23 cellular contexts compared by ENCODE assay signal in genomic region chr5:131754363-131754762, GRCh38.
"Had no signal": no experiment of that assay in that cellular context is flagged by ENCODE, and none has a peak within 500 bp of the region (broad histone marks: within the 10 kb centered on the region; RNA-seq: fewer than 3 reads in every experiment).

No MANE protein-coding gene starts in this region.

- H2AFZ ChIP-seq: parathyroid adenoma had no signal

- H3K9me3 Mint-ChIP-seq: central memory CD8-positive, alpha-beta T cell; naive thymus-derived CD8-positive, alpha-beta T cell; stimulated activated effector memory CD8-positive, alpha-beta T cell treated with anti-CD3 and anti-CD28 coated beads, Interleukin-12 subunit alpha, Interleukin-12 subunit beta, amount 100 ng/mL, for 72 hours had no signal

- H3K4me3 ChIP-seq: colonic mucosa, heart right ventricle, left lung, sigmoid colon, thoracic aorta, upper lobe of left lung had no signal

- H3K36me3 Mint-ChIP-seq: stimulated activated effector memory CD8-positive, alpha-beta T cell treated with anti-CD3 and anti-CD28 coated beads, Interleukin-12 subunit alpha, Interleukin-12 subunit beta, amount 100 ng/mL, for 72 hours had no signal

- ATAC-seq: activated CD8-positive, alpha-beta T cell treated with anti-CD3 and anti-CD28 coated beads, Interleukin-2, amount 10 ng/mL, durations not matched to agents 7 days and 5 days; heart right ventricle; left lung; naive thymus-derived CD8-positive, alpha-beta T cell; stimulated activated effector memory CD8-positive, alpha-beta T cell treated with anti-CD3 and anti-CD28 coated beads, Interleukin-12 subunit alpha, Interleukin-12 subunit beta, amount 100 ng/mL, for 72 hours had no signal

- H3K27ac ChIP-seq: brain microvascular endothelial cell, colonic mucosa, left lung, parathyroid adenoma, sigmoid colon, thoracic aorta, upper lobe of left lung had no signal

- H3K4me3 Mint-ChIP-seq: activated CD8-positive, alpha-beta T cell treated with anti-CD3 and anti-CD28 coated beads, Interleukin-2, amount 10 ng/mL, durations not matched to agents 7 days and 5 days; central memory CD8-positive, alpha-beta T cell; naive thymus-derived CD8-positive, alpha-beta T cell; stimulated activated effector memory CD8-positive, alpha-beta T cell treated with anti-CD3 and anti-CD28 coated beads, Interleukin-12 subunit alpha, Interleukin-12 subunit beta, amount 100 ng/mL, for 72 hours had no signal

- H3K27ac Mint-ChIP-seq: activated CD8-positive, alpha-beta T cell treated with anti-CD3 and anti-CD28 coated beads, Interleukin-2, amount 10 ng/mL, durations not matched to agents 7 days and 5 days; stimulated activated effector memory CD8-positive, alpha-beta T cell treated with anti-CD3 and anti-CD28 coated beads, Interleukin-12 subunit alpha, Interleukin-12 subunit beta, amount 100 ng/mL, for 72 hours had no signal

- DNase-seq: activated CD4-positive, alpha-beta T cell treated with anti-CD3 and anti-CD28 coated beads for 48 hours; activated CD4-positive, CD25-positive, alpha-beta regulatory T cell; activated CD8-positive, alpha-beta T cell treated with anti-CD3 and anti-CD28 coated beads, Interleukin-2, amount 10 ng/mL, durations not matched to agents 7 days and 5 days; activated effector memory CD4-positive, alpha-beta T cell treated with anti-CD3 and anti-CD28 coated beads, Interleukin-2, amount 50 U/mL, for 16 hours; activated naive CD4-positive, alpha-beta T cell treated with anti-CD3 and anti-CD28 coated beads, Interleukin-2, amount 50 U/mL, for 16 hours; activated T-cell treated with anti-CD3 and anti-CD28 coated beads, Interleukin-2, amount 50 U/mL, for 48 hours; aorta; brain microvascular endothelial cell; colonic mucosa; erythroblast; foreskin melanocyte; heart right ventricle; left lung; mammary epithelial cell; naive thymus-derived CD8-positive, alpha-beta T cell; sigmoid colon; stimulated activated CD4-positive, alpha-beta T cell treated with anti-CD3 and anti-CD28 coated beads, Interleukin-4, amount 100 ng/mL, for 24 hours; upper lobe of left lung had no signal

- H3K36me3 ChIP-seq: brain microvascular endothelial cell, colonic mucosa, heart right ventricle, left lung, sigmoid colon, thoracic aorta, upper lobe of left lung had no signal

- H3K9me3 ChIP-seq: colonic mucosa, left lung, sigmoid colon, thoracic aorta, upper lobe of left lung had no signal

- FAIRE-seq: endometrium had no signal

- H3K4me1 ChIP-seq: colonic mucosa had no signal

- H3K27me3 Mint-ChIP-seq: central memory CD8-positive, alpha-beta T cell; naive thymus-derived CD8-positive, alpha-beta T cell had no signal
